8 cellular contexts compared by ENCODE assay signal in genomic region chr22:47341464-47341863, GRCh38.
"Had no signal": no experiment of that assay in that cellular context is flagged by ENCODE, and none has a peak within 500 bp of the region (broad histone marks: within the 10 kb centered on the region; RNA-seq: fewer than 3 reads in every experiment).

No MANE protein-coding gene starts in this region.

- FAIRE-seq: G401.6, GM12878, GM12891, GM12892, GM18507, GM19239 had no signal

- DNase-seq: GDM1, GF-D8 had no signal

- H3K4me3 ChIP-seq: GM12878 had no signal

- ATAC-seq: GM12878 had no signal
